In the genomic region with DNA sequence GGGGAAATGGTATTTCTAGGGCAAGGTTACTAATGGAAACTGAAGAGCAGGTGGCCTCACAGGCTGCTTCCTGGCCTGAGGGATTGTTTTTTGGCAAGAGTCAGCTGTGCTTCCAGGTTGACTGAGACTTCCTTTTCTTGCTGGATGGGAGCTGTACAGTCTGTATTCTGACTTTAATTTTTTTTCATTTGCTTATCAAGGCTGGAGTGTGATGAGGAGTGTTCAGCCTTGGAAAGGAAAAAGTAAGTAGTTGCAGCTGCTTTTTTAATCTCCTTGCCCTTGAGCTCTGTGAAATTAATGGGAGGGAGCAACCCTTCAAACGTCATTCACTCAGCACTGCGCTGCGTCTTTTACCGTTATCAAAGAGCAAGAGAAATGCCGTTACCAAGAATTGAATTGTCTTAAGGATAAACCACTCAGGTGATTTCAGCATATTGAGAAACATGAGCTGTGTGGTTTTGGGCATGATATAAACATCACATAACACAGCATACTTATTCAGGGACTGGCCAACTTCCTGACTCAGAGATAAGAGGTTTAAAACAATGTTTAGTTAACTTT, we compare ENCODE assay signal across 14 cellular contexts. TPM values are rescaled to one million over a fixed set of nuclear protein-coding genes. Genes with fewer than 3 reads are reported as not detected.
A peak's percentile ranks its signal among the peaks of the same experiment; 100 is the strongest.
DNase-seq lines count a peak whose midpoint lies in the region; ATAC-seq and TF ChIP-seq lines count a peak whose summit lies in the region.
"Had no signal": no experiment of that assay in that cellular context is flagged by ENCODE, and none has a peak within 500 bp of the region (broad histone marks: within the 10 kb centered on the region; RNA-seq: fewer than 3 reads in every experiment).

No MANE protein-coding gene starts in this region.

- H3K4me3 ChIP-seq in choroid plexus epithelial cell (ENCODE audit: low read depth, low read length) = no peak overlapping the region
- H3K4me3 ChIP-seq: psoas muscle had no signal

- TF ChIP-seq CTCF in choroid plexus epithelial cell (conservative IDR thresholded peaks at IDR 0.05; ENCODE audit: low read depth, low read length) (no peak), omental fat pad (IDR thresholded peaks at IDR 0.05) (no peak)

- DNase-seq in NCI-H2081 (lab: John Stamatoyannopoulos, UW) = peak; percentile 11 to 31
- DNase-seq in NCI-H2081 treated with DMSO at 0.1 percent for 48 hours (lab: John Stamatoyannopoulos, UW) = no peak
- DNase-seq in OCI-M1 (lab: John Stamatoyannopoulos, UW) = peak; percentile 68
- DNase-seq in choroid plexus epithelial cell (ENCODE audit: low read depth) = peak; percentile 80
- DNase-seq in omental fat pad (ENCODE audit: low spot score) = no peak
- DNase-seq in NCI-H1105 treated with DMSO at 0.1 percent for 48 hours (lab: John Stamatoyannopoulos, UW) = no peak
- DNase-seq: 8988T; activated naive CD8-positive, alpha-beta T cell treated with anti-CD3 and anti-CD28 coated beads, Interleukin-2, amount 10 ng/mL, durations not matched to agents 7 days and 5 days; NCI-H1105; psoas muscle had no signal

- ATAC-seq in omental fat pad (ENCODE audit: low FRiP score) (peak; percentile 81), HG03378 (IDR thresholded peaks at IDR 0.05; ENCODE audit: unreplicated experiment) (no peak), GM21447 (IDR thresholded peaks at IDR 0.05; ENCODE audit: unreplicated experiment) (no peak)
- ATAC-seq: Panc1, psoas muscle had no signal

RNA-seq across cellular contexts. Expression of a gene that starts 47.6 kb away (rescaled TPM):
- 100 to 1,000 TPM; 128 to 466 (median 169) TPM for total RNA-seq in omental fat pad
- total RNA-seq: activated naive CD8-positive, alpha-beta T cell treated with anti-CD3 and anti-CD28 coated beads, Interleukin-2, amount 10 ng/mL, durations not matched to agents 7 days and 5 days; kidney epithelial cell had no signal

Comparison
In these comparisons a context has a peak if more than half of its experiments do, and no peak if none do; other contexts are left out.
1. DNase-seq: peak in NCI-H2081 (2 of 2), OCI-M1 (single experiment) and choroid plexus epithelial cell (single experiment); none in NCI-H2081 treated with DMSO at 0.1 percent for 48 hours (single experiment), omental fat pad (single experiment) and NCI-H1105 treated with DMSO at 0.1 percent for 48 hours (single experiment).